ENCODE assay signal across 13 cellular contexts in genomic region chr19:56089344-56089743, GRCh38. TPM values are rescaled to one million over a fixed set of nuclear protein-coding genes. Genes with fewer than 3 reads are reported as not detected.
DNase-seq lines count a peak whose midpoint lies in the region; ATAC-seq and TF ChIP-seq lines count a peak whose summit lies in the region.
"Had no signal": no experiment of that assay in that cellular context is flagged by ENCODE, and none has a peak within 500 bp of the region (broad histone marks: within the 10 kb centered on the region; RNA-seq: fewer than 3 reads in every experiment).

No MANE protein-coding gene starts in this region.

- no TSS peak for BruUV-seq in PC-9 (replicated peaks; lab: Mats Ljungman, UMichigan)

- H3K27me3 Mint-ChIP-seq in glutamatergic neuron (ENCODE audit: unreplicated experiment) = peaks cover 9% of the 10 kb centered on the region
- H3K27me3 Mint-ChIP-seq: CD4-positive, alpha-beta T cell had no signal

- no peak overlapping the region for H2AFZ ChIP-seq in PC-9

- H3K27me3 ChIP-seq in heart right ventricle = no peaks in the 10 kb centered on the region
- no peaks in the 10 kb centered on the region for H3K27me3 ChIP-seq in PC-9 (ENCODE audit: insufficient read depth, low read depth)

- intact Hi-C loops in left cardiac atrium (cut with DNase I) = loop anchor here in 1 of 2 donors (5.0 kb wide), 1 partner anchor 68 kb away; no protein-coding TSS in a partner anchor
- intact Hi-C loops in heart right ventricle (cut with DNase I) = loop anchor here in 2 of 10 donors (10.0 kb wide), 2 partner anchors 165 to 245 kb away; no protein-coding TSS in a partner anchor
- intact Hi-C loops in PC-9 (cut with micrococcal nuclease; ENCODE audit: unreplicated experiment) = no loop called here

- peaks cover 18% of the 10 kb centered on the region for H3K4me1 Mint-ChIP-seq in glutamatergic neuron (ENCODE audit: low read depth, unreplicated experiment)

- H3K9me3 ChIP-seq in heart right ventricle (no peaks in the 10 kb centered on the region), PC-9 (ENCODE audit: insufficient read depth, low read depth) (no peaks in the 10 kb centered on the region)
- H3K9me3 ChIP-seq: Caco-2 had no signal

- no peak overlapping the region for H3K4me3 ChIP-seq in heart right ventricle
- H3K4me3 ChIP-seq in PC-9 = no peak overlapping the region

- no peaks in the 10 kb centered on the region for H3K9me2 ChIP-seq in PC-9 (ENCODE audit: insufficient read depth)

- H3K36me3 ChIP-seq in heart right ventricle (peaks cover 0 to 53% (median 4%) of the 10 kb centered on the region in 9 donors), PC-9 (ENCODE audit: low read depth) (no peaks in the 10 kb centered on the region; the same call in 1 of the 2 replicates)

- H3K36me3 Mint-ChIP-seq in glutamatergic neuron (ENCODE audit: unreplicated experiment) = peaks cover 19% of the 10 kb centered on the region

- H3K4me2 ChIP-seq in PC-9 = no peak overlapping the region

- TF ChIP-seq CTCF in heart right ventricle (IDR thresholded peaks at IDR 0.05) (no peak), PC-9 (conservative IDR thresholded peaks at IDR 0.05) (no peak), glutamatergic neuron (IDR thresholded peaks at IDR 0.05; ENCODE audit: partially characterized antibody, unreplicated experiment) (no peak)

- CTCF ChIA-PET in PC-9 (lab: Charles Lee) = no interaction called here

- H3F3A ChIP-seq in PC-9 (ENCODE audit: insufficient read depth, low read depth) = peaks cover 51% of the 10 kb centered on the region

- H3K27ac Mint-ChIP-seq in glutamatergic neuron (ENCODE audit: unreplicated experiment) = peak overlapping the region; percentile 8
- H3K27ac Mint-ChIP-seq: CD4-positive, alpha-beta T cell had no signal

- peaks cover 3 to 46% (median 19%) of the 10 kb centered on the region in 9 donors for H3K4me1 ChIP-seq in heart right ventricle
- H3K4me1 ChIP-seq in PC-9 (replicated peaks; ENCODE audit: insufficient read depth) = peaks cover 39% of the 10 kb centered on the region
- H3K4me1 ChIP-seq: Caco-2 had no signal

- peaks cover 66% of the 10 kb centered on the region for H4K20me1 ChIP-seq in PC-9 (ENCODE audit: insufficient read depth)

- H3K27ac ChIP-seq in heart right ventricle (no peak overlapping the region), PC-9 (0 out of 2 replicates have a peak overlapping the region, but pooled peaks have one; percentile 100)
- H3K27ac ChIP-seq: C4-2B had no signal

- DNase-seq in left cardiac atrium = peak; percentile 19
- DNase-seq in heart right ventricle = no peak
- DNase-seq in PC-9 = no peak
- DNase-seq in glutamatergic neuron = no peak
- DNase-seq in AG08396 (ENCODE audit: low spot score) = no peak
- no peak for DNase-seq in NCI-H345 (lab: John Stamatoyannopoulos, UW)
- DNase-seq: ACHN; AML-193; Caco-2; CD4-positive, alpha-beta T cell; HCEC 1CT had no signal

- POLR2A ChIA-PET in PC-9 (lab: Charles Lee; ENCODE audit: unreplicated experiment) = no interaction called here

- H3K4me3 Mint-ChIP-seq in glutamatergic neuron (ENCODE audit: unreplicated experiment) = no peak overlapping the region
- H3K4me3 Mint-ChIP-seq: CD4-positive, alpha-beta T cell had no signal

- WGBS in heart right ventricle, 2 donors = 82 to 85% methylated on average over 14 of the region's 14 CpGs

- no peak for ATAC-seq in left cardiac atrium
- ATAC-seq in heart right ventricle = no peak
- no peak for ATAC-seq in GM21723 (IDR thresholded peaks at IDR 0.05; ENCODE audit: unreplicated experiment)

- H3K79me2 ChIP-seq in PC-9 (ENCODE audit: low read depth) = peaks cover 53% of the 10 kb centered on the region

- H3K9me3 Mint-ChIP-seq in glutamatergic neuron (ENCODE audit: unreplicated experiment) = peaks cover 6% of the 10 kb centered on the region
- H3K9me3 Mint-ChIP-seq: CD4-positive, alpha-beta T cell had no signal

RNA-seq across cellular contexts. Expression of gene ZNF787, which starts 31.8 kb away (rescaled TPM):
- total RNA-seq in left cardiac atrium = 10 to 100 TPM; 27.5 to 37.9 TPM
- total RNA-seq in heart right ventricle = 10 to 100 TPM; 18.5 to 47.2 (median 25.7) TPM
- 10 to 100 TPM; 42.3 to 42.8 TPM for polyA plus RNA-seq in heart right ventricle
- 51.4 and 51.5 TPM in 2 replicates for total RNA-seq in PC-9 (2021)
- total RNA-seq in glutamatergic neuron (ENCODE audit: unreplicated experiment) = 59.7 TPM

RNA-seq across cellular contexts. Expression of gene ZNF444, which starts 51.7 kb away (rescaled TPM):
- total RNA-seq in left cardiac atrium (10 to 100 TPM; 18.3 to 20.8 TPM), heart right ventricle (10 to 100 TPM; 15.1 to 25.1 (median 22.2) TPM), PC-9 (2021) (50.5 and 74.2 TPM in 2 replicates), glutamatergic neuron (ENCODE audit: unreplicated experiment) (56.9 TPM)
- 10 to 100 TPM; 22.8 to 25.6 TPM for polyA plus RNA-seq in heart right ventricle
